9 cellular contexts compared by ENCODE assay signal in genomic region chr11:112881461-112881860, GRCh38.
DNase-seq lines count a peak whose midpoint lies in the region; ATAC-seq and TF ChIP-seq lines count a peak whose summit lies in the region.
"Had no signal": no experiment of that assay in that cellular context is flagged by ENCODE, and none has a peak within 500 bp of the region (broad histone marks: within the 10 kb centered on the region; RNA-seq: fewer than 3 reads in every experiment).

No MANE protein-coding gene starts in this region.

- DNase-seq in AG08395 (ENCODE audit: low spot score) (peak; percentile 89), NCI-H2107 treated with DMSO at 0.1 percent for 48 hours (lab: John Stamatoyannopoulos, UW; ENCODE audit: unreplicated experiment) (peak; percentile 85), choroid plexus epithelial cell (ENCODE audit: low read depth) (peak; percentile 16), superior temporal gyrus (ENCODE audit: extremely low spot score) (peak; percentile 98)
- no peak for DNase-seq in stimulated activated CD4-positive, alpha-beta T cell treated with anti-CD3 and anti-CD28 coated beads, Interleukin-12 subunit alpha, Interleukin-12 subunit beta, amount 100 ng/mL, for 4 hours
- DNase-seq in activated naive CD8-positive, alpha-beta T cell treated with anti-CD3 and anti-CD28 coated beads, Interleukin-2, amount 50 U/mL, for 24 hours: no peak

- ATAC-seq in GM18868 (IDR thresholded peaks at IDR 0.05; ENCODE audit: unreplicated experiment): no peak
- ATAC-seq in activated naive CD8-positive, alpha-beta T cell treated with anti-CD3 and anti-CD28 coated beads, Interleukin-2, amount 50 U/mL, for 24 hours: no peak

- H3K27ac Mint-ChIP-seq in activated naive CD8-positive, alpha-beta T cell treated with anti-CD3 and anti-CD28 coated beads, Interleukin-2, amount 50 U/mL, for 24 hours: no peak overlapping the region

- H3K4me3 Mint-ChIP-seq in activated naive CD8-positive, alpha-beta T cell treated with anti-CD3 and anti-CD28 coated beads, Interleukin-2, amount 50 U/mL, for 24 hours: no peak overlapping the region

- no peaks in the 10 kb centered on the region for H3K9me3 Mint-ChIP-seq in activated naive CD8-positive, alpha-beta T cell treated with anti-CD3 and anti-CD28 coated beads, Interleukin-2, amount 50 U/mL, for 24 hours

- H3K4me3 ChIP-seq in choroid plexus epithelial cell (ENCODE audit: low read depth, low read length): no peak overlapping the region
- H3K4me3 ChIP-seq: BLaER1 treated with 17β-estradiol and CSF1 and Interleukin-3, amounts not matched to agents 10 nM and 100 nM had no signal

- H3K4me1 Mint-ChIP-seq in activated naive CD8-positive, alpha-beta T cell treated with anti-CD3 and anti-CD28 coated beads, Interleukin-2, amount 50 U/mL, for 24 hours: peaks cover 2% of the 10 kb centered on the region

- no peaks in the 10 kb centered on the region for H3K36me3 Mint-ChIP-seq in activated naive CD8-positive, alpha-beta T cell treated with anti-CD3 and anti-CD28 coated beads, Interleukin-2, amount 50 U/mL, for 24 hours (ENCODE audit: low read depth)

- H3K27me3 Mint-ChIP-seq in activated naive CD8-positive, alpha-beta T cell treated with anti-CD3 and anti-CD28 coated beads, Interleukin-2, amount 50 U/mL, for 24 hours: no peaks in the 10 kb centered on the region

- H3K27ac ChIP-seq in layer of hippocampus (ENCODE audit: low read depth, low read length): peak overlapping the region; percentile 75
- H3K27ac ChIP-seq: BLaER1 treated with 17β-estradiol and CSF1 and Interleukin-3, amounts not matched to agents 10 nM and 100 nM had no signal

- H3K27me3 ChIP-seq in layer of hippocampus (ENCODE audit: control insufficient read depth, insufficient read depth, low read length): no peaks in the 10 kb centered on the region
- H3K27me3 ChIP-seq: BLaER1 treated with 17β-estradiol and CSF1 and Interleukin-3, amounts not matched to agents 10 nM and 100 nM had no signal

- TF ChIP-seq CTCF in choroid plexus epithelial cell (conservative IDR thresholded peaks at IDR 0.05; ENCODE audit: low read depth, low read length): no peak

Comparison
In these comparisons a context has a peak if more than half of its experiments do, and no peak if none do; other contexts are left out.
1. DNase-seq: peak in AG08395 (single experiment), NCI-H2107 treated with DMSO at 0.1 percent for 48 hours (single experiment), choroid plexus epithelial cell (single experiment) and superior temporal gyrus (single experiment); none in stimulated activated CD4-positive, alpha-beta T cell treated with anti-CD3 and anti-CD28 coated beads, Interleukin-12 subunit alpha, Interleukin-12 subunit beta, amount 100 ng/mL, for 4 hours (single experiment) and activated naive CD8-positive, alpha-beta T cell treated with anti-CD3 and anti-CD28 coated beads, Interleukin-2, amount 50 U/mL, for 24 hours (single experiment).